In the genomic region with DNA sequence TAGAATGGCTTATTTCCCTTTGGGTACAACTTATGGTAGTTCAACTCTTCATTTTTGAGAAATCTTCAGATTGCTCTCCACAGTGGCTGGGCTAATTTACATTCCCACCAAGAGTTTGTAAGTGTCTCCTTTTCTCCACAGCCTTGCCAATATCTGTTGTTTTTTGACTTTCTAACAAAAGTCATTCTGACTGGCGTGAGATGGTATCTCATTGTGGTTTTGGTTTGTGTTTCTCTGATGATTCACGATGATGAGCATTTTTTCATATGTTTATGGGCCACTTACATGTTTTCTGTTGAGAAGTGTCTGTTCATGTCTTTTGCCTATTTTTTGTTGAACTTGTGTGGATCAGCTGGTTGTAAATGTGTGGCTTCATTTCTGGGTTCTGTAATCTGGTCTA, we compare ENCODE assay signal across 25 cellular contexts.
A peak's percentile ranks its signal among the peaks of the same experiment; 100 is the strongest.
DNase-seq lines count a peak whose midpoint lies in the region; ATAC-seq, FAIRE-seq and TF ChIP-seq lines count a peak whose summit lies in the region.
"Had no signal": no experiment of that assay in that cellular context is flagged by ENCODE, and none has a peak within 500 bp of the region (broad histone marks: within the 10 kb centered on the region; RNA-seq: fewer than 3 reads in every experiment).

No MANE protein-coding gene starts in this region.

- no peak overlapping the region for H3K4me3 ChIP-seq in HepG2 (replicated peaks in 1 of 3; ENCODE audit: insufficient read depth in 1 of 3, low read depth in 2 of 3, low read length in 3 of 3)
- H3K4me3 ChIP-seq in right lobe of liver = no peak overlapping the region
- H3K4me3 ChIP-seq: K562, PC-9, SJCRH30 had no signal

- no peak overlapping the region for H3K27ac ChIP-seq in HepG2 (ENCODE audit: extremely low read length, insufficient read depth, low read length)
- H3K27ac ChIP-seq in right lobe of liver = no peak overlapping the region
- H3K27ac ChIP-seq in foreskin keratinocyte = no peak overlapping the region
- H3K27ac ChIP-seq: PC-9, SJCRH30 had no signal

- H3K9me3 ChIP-seq in HepG2 (ENCODE audit: low read length) (peaks cover 17% of the 10 kb centered on the region), right lobe of liver (peaks cover 0 to 4% (median 0%) of the 10 kb centered on the region in 4 donors)
- H3K9me3 ChIP-seq: SJCRH30 had no signal

- no peak overlapping the region for H3K4me3 Mint-ChIP-seq in activated T-helper 17 cell treated with anti-CD3 and anti-CD28 coated beads, Interleukin-2, amount 50 U/mL, for 72 hours
- no peak overlapping the region for H3K4me3 Mint-ChIP-seq in progenitor cell of endocrine pancreas (ENCODE audit: low read depth)
- H3K4me3 Mint-ChIP-seq: B cell had no signal

- no peaks in the 10 kb centered on the region for H3K4me1 Mint-ChIP-seq in activated T-helper 17 cell treated with anti-CD3 and anti-CD28 coated beads, Interleukin-2, amount 50 U/mL, for 72 hours
- H3K4me1 Mint-ChIP-seq in progenitor cell of endocrine pancreas (ENCODE audit: low read depth) = peaks cover 4% of the 10 kb centered on the region
- H3K4me1 Mint-ChIP-seq: B cell had no signal

- ATAC-seq in HepG2 = no peak
- ATAC-seq in right lobe of liver = no peak
- peak; percentile 54 for ATAC-seq in activated T-helper 17 cell treated with anti-CD3 and anti-CD28 coated beads, Interleukin-2, amount 50 U/mL, for 72 hours (replicated peaks)
- peak; percentile 87 for ATAC-seq in foreskin keratinocyte
- no peak for ATAC-seq in GM18519 (IDR thresholded peaks at IDR 0.05; ENCODE audit: low FRiP score, unreplicated experiment)
- ATAC-seq: K562 had no signal

- H3K27me3 Mint-ChIP-seq in activated T-helper 17 cell treated with anti-CD3 and anti-CD28 coated beads, Interleukin-2, amount 50 U/mL, for 72 hours = peaks cover 3% of the 10 kb centered on the region
- H3K27me3 Mint-ChIP-seq in progenitor cell of endocrine pancreas = no peaks in the 10 kb centered on the region

- H3K4me2 ChIP-seq in HepG2 (ENCODE audit: low read depth, low read length) = no peak overlapping the region
- H3K4me2 ChIP-seq: PC-9 had no signal

- H3K4me1 ChIP-seq in HepG2 (ENCODE audit: insufficient read depth, low read length) (no peaks in the 10 kb centered on the region), right lobe of liver (no peaks in the 10 kb centered on the region), foreskin keratinocyte (no peaks in the 10 kb centered on the region)
- H3K4me1 ChIP-seq: SJCRH30 had no signal

- 2% methylated on average over 2 of the region's 2 CpGs for WGBS in HepG2 (ENCODE audit: low lambda C conversion rate)
- 62% methylated on average over 2 of the region's 2 CpGs for WGBS in right lobe of liver (ENCODE audit: insufficient coverage, low coverage, low lambda C conversion rate, missing lambda C conversion rate)

- CTCF ChIA-PET in HepG2 (lab: Yijun Ruan, JAX; ENCODE audit: low intra/inter-chr PET ratio, low total read pairs) = no interaction called here

- H3K27ac Mint-ChIP-seq in activated T-helper 17 cell treated with anti-CD3 and anti-CD28 coated beads, Interleukin-2, amount 50 U/mL, for 72 hours = no peak overlapping the region
- H3K27ac Mint-ChIP-seq in progenitor cell of endocrine pancreas = no peak overlapping the region
- H3K27ac Mint-ChIP-seq: B cell had no signal

- no peaks in the 10 kb centered on the region for H4K20me1 ChIP-seq in HepG2 (ENCODE audit: insufficient read depth, low read length)

- intact Hi-C loops in HepG2 (cut with micrococcal nuclease; ENCODE audit: unreplicated experiment) (no loop called here), right lobe of liver (cut with DNase I) (no loop called here)

- POLR2A ChIA-PET in HepG2 (lab: Yijun Ruan, JAX) = no interaction called here

- TF ChIP-seq POLR2A in HepG2 (IDR thresholded peaks at IDR 0.05; ENCODE audit: insufficient read depth in 1 of 2, low read depth in 2 of 2, low read length in 2 of 2) = no peak
- no peak for TF ChIP-seq POLR2A in right lobe of liver (IDR thresholded peaks at IDR 0.05)
- TF ChIP-seq POLR2A in GM12891 (IDR thresholded peaks at IDR 0.05; ENCODE audit: low read depth, low read length) = no peak

- in situ Hi-C loops in HepG2 (cut with HindIII; ENCODE audit: extremely low pct_ligation_motif_present, low pct_unique_long_range_greater_than_20kb) = no loop called here

- TF ChIP-seq CTCF in HepG2 (CRISPR knock-in tag; IDR thresholded peaks at IDR 0.05) = no peak
- TF ChIP-seq CTCF in right lobe of liver (IDR thresholded peaks at IDR 0.05) = no peak
- no peak for TF ChIP-seq CTCF in foreskin keratinocyte (conservative IDR thresholded peaks at IDR 0.05)
- no peak for TF ChIP-seq CTCF in progenitor cell of endocrine pancreas (IDR thresholded peaks at IDR 0.05; ENCODE audit: unreplicated experiment)

- FAIRE-seq in HepG2 (lab: Jason Lieb, UNC) (peak; percentile 34), GM12891 (lab: Jason Lieb, UNC) (no peak)
- FAIRE-seq: GM12892, GM18507, K562 had no signal

- BruUV-seq in HepG2 (replicated peaks; lab: Mats Ljungman, UMichigan) = no TSS peak

- H2AFZ ChIP-seq in HepG2 (ENCODE audit: low read length) = no peak overlapping the region
- H2AFZ ChIP-seq: PC-9 had no signal

- TF ChIP-seq RAD21 in HepG2 (CRISPR knock-in tag; IDR thresholded peaks at IDR 0.05) = no peak

- no peak for DNase-seq in HepG2 (ENCODE audit: low spot score)
- DNase-seq in right lobe of liver = no peak
- peak; percentile 65 to 82 for DNase-seq in foreskin keratinocyte
- no peak for DNase-seq in GM12891 (ENCODE audit: insufficient read length, low spot score)
- DNase-seq in progenitor cell of endocrine pancreas (ENCODE audit: low spot score, unreplicated experiment) = no peak
- no peak for DNase-seq in NCI-H1092 (lab: John Stamatoyannopoulos, UW)
- DNase-seq: 8988T, COR-L47, DMS 273 treated with DMSO at 0.1 percent for 48 hours, DND-41, GOT3, MV-4-11, NCI-H1417, NCI-H187, NCI-H2107, NCI-H345, NCI-H524 treated with DMSO at 0.1 percent for 48 hours, PC-9, SJCRH30 had no signal

- H3K79me2 ChIP-seq in HepG2 (ENCODE audit: insufficient read depth, low read length) = no peaks in the 10 kb centered on the region

- peaks cover 5% of the 10 kb centered on the region for H3K9me3 Mint-ChIP-seq in activated T-helper 17 cell treated with anti-CD3 and anti-CD28 coated beads, Interleukin-2, amount 50 U/mL, for 72 hours
- peaks cover 16% of the 10 kb centered on the region for H3K9me3 Mint-ChIP-seq in progenitor cell of endocrine pancreas (ENCODE audit: low read depth)

- H3K9ac ChIP-seq in HepG2 (ENCODE audit: insufficient read depth, low read depth, low read length) = no peak overlapping the region

- TF ChIP-seq EP300 in HepG2 (IDR thresholded peaks at IDR 0.05; ENCODE audit: low read depth in 2 of 2, low read length in 2 of 2) (no peak), HepG2 (CRISPR knock-in tag; IDR thresholded peaks at IDR 0.05; ENCODE audit: borderline replicate concordance) (no peak)

- no peaks in the 10 kb centered on the region for H3K36me3 Mint-ChIP-seq in activated T-helper 17 cell treated with anti-CD3 and anti-CD28 coated beads, Interleukin-2, amount 50 U/mL, for 72 hours (ENCODE audit: low read depth)
- no peaks in the 10 kb centered on the region for H3K36me3 Mint-ChIP-seq in progenitor cell of endocrine pancreas (ENCODE audit: insufficient read depth)

- H3K36me3 ChIP-seq in HepG2 (replicated peaks in 1 of 2; ENCODE audit: control insufficient read depth in 1 of 2, insufficient read depth in 2 of 2, low read length in 2 of 2) (no peaks in the 10 kb centered on the region), right lobe of liver (no peaks in the 10 kb centered on the region)
- H3K36me3 ChIP-seq: SJCRH30 had no signal

- H3K27me3 ChIP-seq in HepG2 (ENCODE audit: control insufficient read depth in 1 of 2, insufficient read depth in 2 of 2, low read length in 2 of 2) = no peaks in the 10 kb centered on the region
- H3K27me3 ChIP-seq in right lobe of liver = no peaks in the 10 kb centered on the region
- no peaks in the 10 kb centered on the region for H3K27me3 ChIP-seq in foreskin keratinocyte
- H3K27me3 ChIP-seq: SJCRH30 had no signal

TF ChIP-seq in HepG2, 621 proteins besides CTCF, POLR2A, EP300 and RAD21 (continues in another document):
- TF ChIP-seq SP4 (CRISPR knock-in tag; IDR thresholded peaks at IDR 0.05) (no peak), ZBTB20 (CRISPR knock-in tag; IDR thresholded peaks at IDR 0.05; ENCODE audit: borderline replicate concordance, low read depth) (no peak), KDM3A (CRISPR knock-in tag; IDR thresholded peaks at IDR 0.05; ENCODE audit: low read depth) (no peak), ZNF24 (IDR thresholded peaks at IDR 0.05) (no peak)

TF ChIP-seq in GM12891, 5 proteins besides CTCF, POLR2A, EP300 and RAD21:
- TF ChIP-seq POU2F2 (IDR thresholded peaks at IDR 0.05; ENCODE audit: low read depth, low read length) (no peak), PAX5 (IDR thresholded peaks at IDR 0.05; ENCODE audit: insufficient read depth, low read length, severe bottlenecking) (no peak), SPI1 (IDR thresholded peaks at IDR 0.05; ENCODE audit: low read depth, low read length) (no peak), TAF1 (IDR thresholded peaks at IDR 0.05; ENCODE audit: low read depth, low read length) (no peak), POLR2AphosphoS5 (IDR thresholded peaks at IDR 0.05; ENCODE audit: low read depth, low read length) (no peak)

Comparison
In these comparisons a context has a peak if more than half of its experiments do, and no peak if none do; other contexts are left out.
1. ATAC-seq: peak in activated T-helper 17 cell treated with anti-CD3 and anti-CD28 coated beads, Interleukin-2, amount 50 U/mL, for 72 hours (single experiment) and foreskin keratinocyte (single experiment); none in HepG2 (single experiment), right lobe of liver (0 of 4) and GM18519 (single experiment).
2. DNase-seq: peak in foreskin keratinocyte (2 of 2); none in HepG2 (single experiment), right lobe of liver (0 of 3), GM12891 (single experiment), progenitor cell of endocrine pancreas (single experiment) and NCI-H1092 (single experiment).